In the genomic region with DNA sequence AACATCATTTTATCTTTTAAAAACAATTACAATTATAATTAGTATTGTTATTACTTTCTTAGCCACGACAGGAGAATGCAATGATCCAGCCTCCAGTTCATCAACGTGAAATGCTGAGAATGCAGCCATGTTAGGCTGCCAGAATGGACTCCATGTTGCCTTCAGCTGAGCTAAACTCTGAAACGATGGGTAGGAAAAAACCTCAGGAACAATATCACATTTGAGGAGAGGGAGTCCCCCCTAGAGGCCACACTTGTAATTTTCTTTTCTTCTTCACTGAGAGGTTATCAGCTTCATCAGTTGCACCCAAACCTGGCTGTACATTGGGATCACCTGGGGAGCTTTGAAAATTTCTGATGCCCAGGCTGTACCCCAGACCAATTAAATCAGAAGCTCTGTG, we compare ENCODE assay signal across 8 cellular contexts. TPM values are rescaled to one million over a fixed set of nuclear protein-coding genes. Genes with fewer than 3 reads are reported as not detected.
DNase-seq lines count a peak whose midpoint lies in the region; ATAC-seq, FAIRE-seq and TF ChIP-seq lines count a peak whose summit lies in the region.

No MANE protein-coding gene starts in this region.

- FAIRE-seq in GM12878 (lab: Jason Lieb, UNC): no peak

- H3K27ac ChIP-seq in Karpas-422 (ENCODE audit: low read length) (no peak overlapping the region), GM12878 (ENCODE audit: control insufficient read depth, insufficient read depth) (no peak overlapping the region), tibial nerve (no peak overlapping the region)

- H3K4me3 ChIP-seq in Karpas-422 (ENCODE audit: low read length): no peak overlapping the region
- no peak overlapping the region for H3K4me3 ChIP-seq in GM12878
- no peak overlapping the region for H3K4me3 ChIP-seq in tibial nerve

- H3K36me3 Mint-ChIP-seq in natural killer cell: no peaks in the 10 kb centered on the region

- SMC1A ChIA-PET in GM12878 (lab: Charles Lee; ENCODE audit: uncharacterized antibody, unreplicated experiment): interaction anchor here (0.7 to 4.5 kb wide), 26 partner anchors 12 to 511 kb away, joined by 3 to 46 read pairs (median 4); no protein-coding TSS in a partner anchor

- no peaks in the 10 kb centered on the region for H3K9me3 ChIP-seq in Karpas-422 (ENCODE audit: low read length)
- no peaks in the 10 kb centered on the region; the same call in 2 of the 3 replicates for H3K9me3 ChIP-seq in GM12878 (replicated peaks; ENCODE audit: control insufficient read depth, insufficient read depth, low read length)
- H3K9me3 ChIP-seq in tibial nerve: no peaks in the 10 kb centered on the region

- H3K9me2 ChIP-seq in Karpas-422 (replicated peaks; ENCODE audit: insufficient read depth, low read length): no peaks in the 10 kb centered on the region

- in situ Hi-C loops in GM12878 (cut with MboI): no loop called here

- DNase-seq in ELR (ENCODE audit: low read depth) (peak; percentile 64), Karpas-422 (peak; percentile 44), GM12878 (ENCODE audit: low read depth, low spot score) (no peak), myocyte (ENCODE audit: low read depth) (peak; percentile 38), natural killer cell (no peak), tibial nerve (ENCODE audit: low spot score in 2 of 2) (no peak), superior temporal gyrus (ENCODE audit: extremely low spot score) (no peak), NCI-H446 (lab: John Stamatoyannopoulos, UW) (no peak)

- H3K27ac Mint-ChIP-seq in natural killer cell: no peak overlapping the region

- no peak overlapping the region for H3K4me3 Mint-ChIP-seq in natural killer cell

- H3K79me2 ChIP-seq in Karpas-422 (ENCODE audit: low read length) (no peaks in the 10 kb centered on the region), GM12878 (ENCODE audit: control insufficient read depth, insufficient read depth, low read length) (no peaks in the 10 kb centered on the region)

- ATAC-seq in GM12878: peak; percentile 61
- no peak for ATAC-seq in natural killer cell

- no peak for TF ChIP-seq POLR2A in GM12878 (IDR thresholded peaks at IDR 0.05; ENCODE audit: low read depth, low read length)
- TF ChIP-seq POLR2A in tibial nerve (IDR thresholded peaks at IDR 0.05): no peak

- no peak overlapping the region for H2AFZ ChIP-seq in Karpas-422 (ENCODE audit: low read length)
- no peak overlapping the region for H2AFZ ChIP-seq in GM12878 (ENCODE audit: control insufficient read depth, low read depth, low read length)

- CTCF ChIA-PET in GM12878 (lab: Yijun Ruan, JAX): interaction anchor here (0.8 to 6.1 kb wide), 23 partner anchors 10 to 386 kb away, joined by 3 to 63 read pairs (median 4); no protein-coding TSS in a partner anchor

- peak; percentile 26 for TF ChIP-seq RAD21 in GM12878 (IDR thresholded peaks at IDR 0.05; ENCODE audit: insufficient read depth, low read depth, low read length)

- H4K20me1 ChIP-seq in Karpas-422 (ENCODE audit: insufficient read depth, low read depth, low read length) (no peaks in the 10 kb centered on the region), GM12878 (ENCODE audit: control insufficient read depth, insufficient read depth) (no peaks in the 10 kb centered on the region)

- TF ChIP-seq EP300 in GM12878 (IDR thresholded peaks at IDR 0.05; ENCODE audit: borderline replicate concordance in 1 of 2, control insufficient read depth in 1 of 2, low read depth in 2 of 2, low read length in 2 of 2) (no peak), tibial nerve (IDR thresholded peaks at IDR 0.05) (no peak)

- H3K4me2 ChIP-seq in Karpas-422 (ENCODE audit: low read depth, low read length, poor library complexity, severe bottlenecking): no peak overlapping the region
- no peak overlapping the region for H3K4me2 ChIP-seq in GM12878 (ENCODE audit: control insufficient read depth, insufficient read depth)

- BruUV-seq in GM12878 (replicated peaks; lab: Mats Ljungman, UMichigan): no TSS peak

- TF ChIP-seq CTCF in GM12878 (IDR thresholded peaks at IDR 0.05 in 2 of 3, conservative IDR thresholded peaks at IDR 0.05 in 1 of 3; ENCODE audit: control insufficient read depth in 2 of 3, extremely low read depth in 1 of 3, insufficient read depth in 1 of 3, low read depth in 3 of 3, low read length in 3 of 3) (peak; percentile 17 to 20 (median 17); a peak in 3 of 6 replicates), natural killer cell (IDR thresholded peaks at IDR 0.05) (no peak), tibial nerve (IDR thresholded peaks at IDR 0.05) (no peak)

- 0% methylated on average over 3 of the region's 3 CpGs for WGBS in GM12878 (ENCODE audit: insufficient coverage, insufficient replicate concordance, low lambda C conversion rate, missing lambda C conversion rate)
- WGBS in tibial nerve, 2 donors: 13 to 30% methylated on average over 3 of the region's 3 CpGs

- H3K4me1 Mint-ChIP-seq in natural killer cell: no peaks in the 10 kb centered on the region

- H3K27me3 Mint-ChIP-seq in natural killer cell (ENCODE audit: low read depth in 2 of 2): no peaks in the 10 kb centered on the region

- intact Hi-C loops in GM12878 (cut with micrococcal nuclease; ENCODE audit: unreplicated experiment): no loop called here
- intact Hi-C loops in natural killer cell (cut with micrococcal nuclease): no loop called here

- H3K27me3 ChIP-seq in Karpas-422 (ENCODE audit: low read length): no peaks in the 10 kb centered on the region
- no peaks in the 10 kb centered on the region for H3K27me3 ChIP-seq in GM12878 (replicated peaks in 1 of 2; ENCODE audit: control insufficient read depth in 2 of 2, insufficient read depth in 2 of 2, low read length in 1 of 2)
- no peaks in the 10 kb centered on the region for H3K27me3 ChIP-seq in tibial nerve

- RAD21 ChIA-PET in GM12878 (lab: Charles Lee; ENCODE audit: unreplicated experiment): interaction anchor here (0.7 to 2.5 kb wide), 16 partner anchors 11 to 383 kb away, joined by 3 to 31 read pairs (median 5); no protein-coding TSS in a partner anchor

- POLR2A ChIA-PET in GM12878 (lab: Charles Lee): interaction anchor here (2.4 kb wide), 1 partner anchor 13 kb away, joined by 10 read pairs; no protein-coding TSS in a partner anchor

- H3K9me3 Mint-ChIP-seq in natural killer cell: peaks cover 4 to 5% of the 10 kb centered on the region in 2 donors

- H3K9ac ChIP-seq in Karpas-422 (ENCODE audit: low read length) (no peak overlapping the region), GM12878 (ENCODE audit: control insufficient read depth, insufficient read depth, low read length) (no peak overlapping the region)

- H3K36me3 ChIP-seq in Karpas-422 (ENCODE audit: insufficient read depth, low read length) (no peaks in the 10 kb centered on the region), GM12878 (ENCODE audit: control insufficient read depth in 2 of 2, insufficient read depth in 2 of 2, low read length in 1 of 2) (no peaks in the 10 kb centered on the region), tibial nerve (no peaks in the 10 kb centered on the region)

- no peaks in the 10 kb centered on the region for H3K4me1 ChIP-seq in Karpas-422 (ENCODE audit: low read length)
- no peaks in the 10 kb centered on the region for H3K4me1 ChIP-seq in GM12878 (ENCODE audit: control insufficient read depth, insufficient read depth, low read length)
- no peaks in the 10 kb centered on the region for H3K4me1 ChIP-seq in tibial nerve

TF ChIP-seq in GM12878, 131 proteins besides CTCF, POLR2A, EP300 and RAD21:
- no peak for TF ChIP-seq SIX5 (IDR thresholded peaks at IDR 0.05; ENCODE audit: low read depth, low read length, severe bottlenecking)
- peak; percentile 18; the same call in 1 of the 2 replicates for TF ChIP-seq SMC3 (IDR thresholded peaks at IDR 0.05; ENCODE audit: borderline replicate concordance, low read length)
- no peak for TF ChIP-seq RFX5 (IDR thresholded peaks at IDR 0.05; ENCODE audit: low read depth, low read length)
- TF ChIP-seq YY1 (IDR thresholded peaks at IDR 0.05; ENCODE audit: low read depth, low read length): 0 out of 2 replicates have a peak, but pooled peaks have one; percentile 26
- TF ChIP-seq, protein P1, sequence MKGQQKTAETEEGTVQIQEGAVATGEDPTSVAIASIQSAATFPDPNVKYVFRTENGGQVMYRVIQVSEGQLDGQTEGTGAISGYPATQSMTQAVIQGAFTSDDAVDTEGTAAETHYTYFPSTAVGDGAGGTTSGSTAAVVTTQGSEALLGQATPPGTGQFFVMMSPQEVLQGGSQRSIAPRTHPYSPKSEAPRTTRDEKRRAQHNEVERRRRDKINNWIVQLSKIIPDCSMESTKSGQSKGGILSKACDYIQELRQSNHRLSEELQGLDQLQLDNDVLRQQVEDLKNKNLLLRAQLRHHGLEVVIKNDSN (IDR thresholded peaks at IDR 0.05; ENCODE audit: borderline replicate concordance, extremely low read length, insufficient read depth, low read depth, low read length): no peak
- no peak for TF ChIP-seq GABPA (IDR thresholded peaks at IDR 0.05; ENCODE audit: low read depth)
- no peak for TF ChIP-seq PAX5 (IDR thresholded peaks at IDR 0.05; ENCODE audit: borderline replicate concordance, low read depth, low read length)

RNA-seq across cellular contexts. Expression of a gene that starts 34.6 kb away (rescaled TPM):
- not detected in 2 replicates for total RNA-seq in Karpas-422 (2014; rRNA removed; shearing (Covaris generic); ENCODE audit: low replicate concordance)
- 37.0 and 37.8 TPM in 2 replicates for total RNA-seq in GM12878 (2013; cell fraction: nucleolus; rRNA removed)
- total RNA-seq in GM12878 (2014; rRNA removed) (2.6 and 5.9 TPM in 2 replicates), GM12878 (2014; rRNA removed; fragmentation: Illumina TruSeq; extraction: Trizol) (4.8 and 5.8 TPM in 2 replicates), GM12878 (2021) (3.7 and 4.3 TPM in 2 replicates), myocyte (10.1 and 25.2 TPM in 2 replicates), natural killer cell (1 to 10 TPM in 1 of 3 donors, under 1 TPM in 1, not detected in 1; 0.35 to 1.3 TPM), tibial nerve (1 to 10 TPM; 1.2 to 6.5 (median 4.4) TPM)
- 0.05 TPM for polyA plus RNA-seq in GM12878 (2011; ENCODE audit: low read depth)
- polyA plus RNA-seq in GM12878 (2011; rRNA removed) (6.4 and 11.6 TPM in 2 replicates), GM12878 (2014; fragmentation: Illumina TruSeq; extraction: Trizol) (4.2 and 7.0 TPM in 2 replicates), GM12878 (2014; fragmentation: Nextera tagmentation; extraction: Ambion mirVana) (1 to 10 TPM; 2.0 to 2.5 TPM), GM12878 (2014; rRNA removed) (3.1 and 5.2 TPM in 2 replicates), GM12878 (2016; fragmentation: Nextera tagmentation; extraction: Ambion mirVana) (1 to 10 TPM; 5.6 to 7.9 TPM)
- 1.5 TPM in 2 replicates for polyA plus RNA-seq in GM12878 (2011; cell fraction: cytosol; rRNA removed)
- 4.4 and 5.1 TPM in 2 replicates for polyA plus RNA-seq in GM12878 (2011; cell fraction: nucleus; rRNA removed)
- 0.49 and 0.73 TPM in 2 replicates for polyA plus RNA-seq in GM12878 (2012)
- polyA minus RNA-seq in GM12878 (2011; rRNA and poly(A)+ RNA removed): 0.77 and 3.0 TPM in 2 replicates
- 1.7 and 2.9 TPM in 2 replicates for polyA minus RNA-seq in GM12878 (2011; cell fraction: cytosol; rRNA and poly(A)+ RNA removed)
- 2.3 and 3.9 TPM in 2 replicates for polyA minus RNA-seq in GM12878 (2011; cell fraction: nucleus; rRNA and poly(A)+ RNA removed)
- 2.5 TPM for polyA plus RNA-seq in myocyte (2012)

Comparison
In these comparisons a context has a peak if more than half of its experiments do, and no peak if none do; other contexts are left out.
1. DNase-seq: peak in ELR (single experiment), Karpas-422 (single experiment) and myocyte (single experiment); none in GM12878 (single experiment), natural killer cell (single experiment), tibial nerve (0 of 2), superior temporal gyrus (single experiment) and NCI-H446 (0 of 2).
2. CTCF ChIP-seq: peak in GM12878 (3 of 3); none in natural killer cell (single experiment) and tibial nerve (0 of 5).